8 cellular contexts compared by ENCODE assay signal in the genomic region with DNA sequence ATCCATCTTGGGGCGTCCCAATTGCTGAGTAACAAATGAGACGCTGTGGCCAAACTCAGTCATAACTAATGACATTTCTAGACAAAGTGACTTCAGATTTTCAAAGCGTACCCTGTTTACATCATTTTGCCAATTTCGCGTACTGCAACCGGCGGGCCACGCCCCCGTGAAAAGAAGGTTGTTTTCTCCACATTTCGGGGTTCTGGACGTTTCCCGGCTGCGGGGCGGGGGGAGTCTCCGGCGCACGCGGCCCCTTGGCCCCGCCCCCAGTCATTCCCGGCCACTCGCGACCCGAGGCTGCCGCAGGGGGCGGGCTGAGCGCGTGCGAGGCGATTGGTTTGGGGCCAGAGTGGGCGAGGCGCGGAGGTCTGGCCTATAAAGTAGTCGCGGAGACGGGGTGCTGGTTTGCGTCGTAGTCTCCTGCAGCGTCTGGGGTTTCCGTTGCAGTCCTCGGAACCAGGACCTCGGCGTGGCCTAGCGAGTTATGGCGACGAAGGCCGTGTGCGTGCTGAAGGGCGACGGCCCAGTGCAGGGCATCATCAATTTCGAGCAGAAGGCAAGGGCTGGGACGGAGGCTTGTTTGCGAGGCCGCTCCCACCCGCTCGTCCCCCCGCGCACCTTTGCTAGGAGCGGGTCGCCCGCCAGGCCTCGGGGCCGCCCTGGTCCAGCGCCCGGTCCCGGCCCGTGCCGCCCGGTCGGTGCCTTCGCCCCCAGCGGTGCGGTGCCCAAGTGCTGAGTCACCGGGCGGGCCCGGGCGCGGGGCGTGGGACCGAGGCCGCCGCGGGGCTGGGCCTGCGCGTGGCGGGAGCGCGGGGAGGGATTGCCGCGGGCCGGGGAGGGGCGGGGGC. TPM values are rescaled to one million over a fixed set of nuclear protein-coding genes. Genes with fewer than 3 reads are reported as not detected.
DNase-seq lines count a peak whose midpoint lies in the region; ATAC-seq, FAIRE-seq and TF ChIP-seq lines count a peak whose summit lies in the region.

Gene SOD1, plus strand, starts transcription at position 408 of the 848 bp plus-strand sequence. Its CDS starts 77 bp downstream, at position 485.

- no TSS peak for BruUV-seq in mammary epithelial cell (replicated peaks; lab: Mats Ljungman, UMichigan)

- H3K9me3 ChIP-seq in mammary epithelial cell (replicated peaks; ENCODE audit: insufficient read depth, low read length): no peaks in the 10 kb centered on the region
- no peaks in the 10 kb centered on the region for H3K9me3 ChIP-seq in small intestine (ENCODE audit: control insufficient read depth, low read depth)

- H3K27me3 ChIP-seq in mammary epithelial cell (ENCODE audit: insufficient read depth, low read length) (no peaks in the 10 kb centered on the region), small intestine (ENCODE audit: control insufficient read depth in 2 of 2, insufficient read depth in 2 of 2, low read length in 2 of 2) (no peaks in the 10 kb centered on the region)

- peak within 1 kb of the TSS; percentile 57 for H3K27ac ChIP-seq in mammary epithelial cell (ENCODE audit: insufficient read depth, low read depth, low read length)
- H3K27ac ChIP-seq in small intestine (ENCODE audit: low read depth in 1 of 2, low read length in 1 of 2): peak within 1 kb of the TSS; percentile 94 to 96

- TF ChIP-seq POLR2A in GM18951 (IDR thresholded peaks at IDR 0.05; ENCODE audit: extremely low read depth, insufficient read depth, insufficient read length): peak; percentile 99

- DNase-seq in AG08396 (ENCODE audit: low spot score): peak; percentile 98
- DNase-seq in NCI-H2227 treated with DMSO at 0.1 percent for 48 hours (lab: John Stamatoyannopoulos, UW): peak; percentile 96
- peak; percentile 91 for DNase-seq in mammary epithelial cell
- DNase-seq in iPS-NIHi11 (ENCODE audit: low spot score): peak; percentile 97
- DNase-seq in small intestine: peak; percentile 94

- peak within 1 kb of the TSS; percentile 87 for H3K9ac ChIP-seq in mammary epithelial cell (ENCODE audit: insufficient read depth, low read length)

- peak within 1 kb of the TSS; percentile 88 for H3K4me3 ChIP-seq in WI38 (ENCODE audit: low read depth, low read length)
- H3K4me3 ChIP-seq in mammary epithelial cell (replicated peaks in 1 of 3; ENCODE audit: insufficient read depth in 1 of 3, low read depth in 2 of 3, low read length in 3 of 3): peak within 1 kb of the TSS; percentile 95 to 99 (median 96)
- H3K4me3 ChIP-seq in small intestine (ENCODE audit: low read depth in 1 of 2, low read length in 2 of 2): peak within 1 kb of the TSS; percentile 86 to 91

- intact Hi-C loops in mammary epithelial cell (cut with micrococcal nuclease): loop anchor here (2.0 to 5.0 kb wide), 3 partner anchors 25 to 73 kb away; partner anchors contain the start of gene SCAF4

- H2AFZ ChIP-seq in mammary epithelial cell (ENCODE audit: low read depth, low read length): peak within 1 kb of the TSS; percentile 94

- no peak for FAIRE-seq in small intestine (lab: Jason Lieb, UNC)

- TF ChIP-seq CTCF in WI38 (IDR thresholded peaks at IDR 0.05; ENCODE audit: low read depth, low read length) (no peak), mammary epithelial cell (conservative IDR thresholded peaks at IDR 0.05 in 1 of 2, IDR thresholded peaks at IDR 0.05 in 1 of 2; ENCODE audit: extremely low read depth in 1 of 2, insufficient read depth in 1 of 2, low read depth in 1 of 2, low read length in 2 of 2) (no peak)

- peak within 1 kb of the TSS; percentile 98 for H3K4me2 ChIP-seq in mammary epithelial cell (ENCODE audit: insufficient read depth, low read depth, low read length)

- in situ Hi-C loops in GM18951 (cut with MboI; ENCODE audit: low sequenced_read_pairs, unreplicated experiment): no loop called here
- in situ Hi-C loops in mammary epithelial cell (cut with MboI; ENCODE audit: low sequenced_read_pairs in 2 of 2): no loop called here

- 4% methylated on average over 32 of the region's 91 CpGs for WGBS in mammary epithelial cell (ENCODE audit: low coverage, missing lambda C conversion rate)
- WGBS in small intestine, 3 donors: 0 to 1% (median 1%) methylated on average over 58 to 91 of the region's 91 CpGs

- ATAC-seq in HG03175 (IDR thresholded peaks at IDR 0.05; ENCODE audit: unreplicated experiment): peak; percentile 96

- H3K36me3 ChIP-seq in mammary epithelial cell (ENCODE audit: insufficient read depth, low read length): peaks cover 7% of the 10 kb centered on the region
- peaks cover 4 to 6% of the 10 kb centered on the region in 2 donors for H3K36me3 ChIP-seq in small intestine (ENCODE audit: control insufficient read depth in 2 of 2, insufficient read depth in 2 of 2, low read length in 2 of 2)

- peaks cover 49% of the 10 kb centered on the region for H3K79me2 ChIP-seq in mammary epithelial cell (ENCODE audit: insufficient read depth, low read length)

- H3K4me1 ChIP-seq in mammary epithelial cell (ENCODE audit: insufficient read depth, low read length) (peaks cover 11% of the 10 kb centered on the region), small intestine (ENCODE audit: control insufficient read depth in 2 of 2, insufficient read depth in 1 of 2, low read depth in 1 of 2, low read length in 1 of 2) (peaks cover 8% of the 10 kb centered on the region in 2 donors)

- dilution Hi-C loops in mammary epithelial cell (cut with HindIII; ENCODE audit: low sequenced_read_pairs): no loop called here

- CTCF ChIA-PET in mammary epithelial cell (lab: Charles Lee; ENCODE audit: low non-redundant PET): no interaction called here

- no peaks in the 10 kb centered on the region for H4K20me1 ChIP-seq in mammary epithelial cell (ENCODE audit: insufficient read depth, low read length)

RNA-seq across cellular contexts. Expression of gene SOD1, which starts in this region (rescaled TPM):
- total RNA-seq in mammary epithelial cell: 100 to 1,000 TPM; 104 to 184 TPM
- 415 TPM for polyA plus RNA-seq in mammary epithelial cell
- 171 TPM for polyA minus RNA-seq in mammary epithelial cell
- 1,000 to 10,000 TPM in 1 of 3 donors, 100 to 1,000 TPM in 2; 666 to 1,515 (median 852) TPM for polyA plus RNA-seq in small intestine

Comparison
In these comparisons a context has a peak if more than half of its experiments do, and no peak if none do; other contexts are left out.
1. Peak in every context shown above with its lines: DNase-seq, ATAC-seq, H3K4me3 ChIP-seq and H3K27ac ChIP-seq.